ENCODE assay signal across 9 cellular contexts in genomic region chr4:184313710-184314659, GRCh38.
DNase-seq lines count a peak whose midpoint lies in the region; ATAC-seq, FAIRE-seq and TF ChIP-seq lines count a peak whose summit lies in the region.
"Had no signal": no experiment of that assay in that cellular context is flagged by ENCODE, and none has a peak within 500 bp of the region (broad histone marks: within the 10 kb centered on the region; RNA-seq: fewer than 3 reads in every experiment).

No MANE protein-coding gene starts in this region.

- ATAC-seq in GM19452 (IDR thresholded peaks at IDR 0.05; ENCODE audit: unreplicated experiment) (peak; percentile 80), HG03196 (IDR thresholded peaks at IDR 0.05; ENCODE audit: unreplicated experiment) (peak; percentile 65), K562 (no peak)
- ATAC-seq: HCT116 had no signal

- in situ Hi-C loops in K562 (cut with MboI), result no loop called here

- no peak overlapping the region for H3K9ac ChIP-seq in K562 (ENCODE audit: insufficient read depth in 1 of 2, low read depth in 2 of 2, low read length in 2 of 2)
- no peak overlapping the region for H3K9ac ChIP-seq in mesenchymal stem cell (ENCODE audit: low read length)

- DNase-seq in K562 (ENCODE audit: extremely low read depth in 1 of 4, low spot score in 3 of 4) (no peak), iPS-NIHi7 (ENCODE audit: extremely low spot score) (no peak), mesenchymal stem cell (no peak), EL (no peak), progenitor cell of endocrine pancreas (ENCODE audit: low spot score, unreplicated experiment) (no peak)

- H2AK5ac ChIP-seq in mesenchymal stem cell (ENCODE audit: low read length, severe bottlenecking), result no peak overlapping the region

- H4K20me1 ChIP-seq in K562 (replicated peaks; ENCODE audit: control insufficient read depth, insufficient read depth, low read length), result no peaks in the 10 kb centered on the region

- no peak for FAIRE-seq in K562 (lab: Jason Lieb, UNC)

- no peaks in the 10 kb centered on the region for H3K36me3 Mint-ChIP-seq in progenitor cell of endocrine pancreas (ENCODE audit: insufficient read depth)

- H3K4me1 Mint-ChIP-seq in progenitor cell of endocrine pancreas (ENCODE audit: low read depth), result peaks cover 3% of the 10 kb centered on the region

- H3K27ac ChIP-seq in K562 (ENCODE audit: extremely low read depth, low read depth, low read length), result no peak overlapping the region
- H3K27ac ChIP-seq in mesenchymal stem cell (ENCODE audit: low read length, poor library complexity, severe bottlenecking), result no peak overlapping the region

- H2AFZ ChIP-seq in K562 (ENCODE audit: low read depth, low read length) (no peak overlapping the region), mesenchymal stem cell (ENCODE audit: low read depth, low read length) (no peak overlapping the region)

- H3K9me3 ChIP-seq in K562 (replicated peaks; ENCODE audit: control insufficient read depth, insufficient read depth, low read depth, low read length) (no peaks in the 10 kb centered on the region), mesenchymal stem cell (ENCODE audit: control insufficient read depth, low read length) (no peaks in the 10 kb centered on the region)

- no peak overlapping the region for H2BK12ac ChIP-seq in mesenchymal stem cell (ENCODE audit: low read length in 2 of 2)

- H3K4me3 ChIP-seq in K562 (no peak overlapping the region), mesenchymal stem cell (ENCODE audit: insufficient read depth in 1 of 2, low read depth in 1 of 2, low read length in 2 of 2) (no peak overlapping the region)

- H3K9me1 ChIP-seq in K562 (ENCODE audit: control insufficient read depth, insufficient read depth, low read length), result no peaks in the 10 kb centered on the region

- no peak overlapping the region for H4K91ac ChIP-seq in mesenchymal stem cell (ENCODE audit: low read length)

- H4K8ac ChIP-seq in mesenchymal stem cell (ENCODE audit: low read length), result no peak overlapping the region

- CTCF ChIA-PET in K562 (lab: Yijun Ruan, JAX; ENCODE audit: low intra/inter-chr PET ratio), result no interaction called here

- BruUV-seq in K562 (replicated peaks; lab: Mats Ljungman, UMichigan), result no TSS peak

- H3K4me1 ChIP-seq in K562 (replicated peaks in 1 of 2; ENCODE audit: control insufficient read depth in 2 of 2, insufficient read depth in 2 of 2, low read length in 2 of 2), result peaks cover 0 to 4% of the 10 kb centered on the region in 2 experiments; a peak in 2 of 5 replicates
- peaks cover 7% of the 10 kb centered on the region for H3K4me1 ChIP-seq in mesenchymal stem cell (ENCODE audit: control insufficient read depth, insufficient read depth, low read depth, low read length)

- no peak overlapping the region for H2BK120ac ChIP-seq in mesenchymal stem cell (ENCODE audit: low read depth, low read length)

- no peak overlapping the region for H3K18ac ChIP-seq in mesenchymal stem cell (ENCODE audit: low read depth in 1 of 2, low read length in 2 of 2)

- H3K23ac ChIP-seq in mesenchymal stem cell (ENCODE audit: low read length in 2 of 2), result no peak overlapping the region

- no peak for TF ChIP-seq POLR2A in K562 (conservative IDR thresholded peaks at IDR 0.05)

- no peak overlapping the region for H2BK15ac ChIP-seq in mesenchymal stem cell (ENCODE audit: low read depth, poor library complexity, severe bottlenecking)

- H3K27me3 ChIP-seq in K562 (ENCODE audit: control insufficient read depth in 2 of 2, insufficient read depth in 2 of 2, low read length in 2 of 2) (no peaks in the 10 kb centered on the region), mesenchymal stem cell (ENCODE audit: control insufficient read depth in 1 of 2, insufficient read depth in 1 of 2, low read length in 2 of 2) (no peaks in the 10 kb centered on the region)

- H3K4me3 Mint-ChIP-seq in progenitor cell of endocrine pancreas (ENCODE audit: low read depth), result no peak overlapping the region

- POLR2A ChIA-PET in K562 (lab: Yijun Ruan, JAX), result no interaction called here

- intact Hi-C loops in K562 (cut with micrococcal nuclease), result no loop called here

- H3K79me2 ChIP-seq in K562 (ENCODE audit: control insufficient read depth, insufficient read depth, low read length), result no peaks in the 10 kb centered on the region

- TF ChIP-seq EP300 in K562 (IDR thresholded peaks at IDR 0.05; ENCODE audit: low read length), result no peak

- H3K79me1 ChIP-seq in mesenchymal stem cell (replicated peaks; ENCODE audit: low read length, poor library complexity, severe bottlenecking), result no peaks in the 10 kb centered on the region

- H3K4me2 ChIP-seq in K562 (ENCODE audit: insufficient read depth, low read length) (no peak overlapping the region), mesenchymal stem cell (ENCODE audit: low read length, poor library complexity, severe bottlenecking) (no peak overlapping the region)

- H2BK5ac ChIP-seq in mesenchymal stem cell (ENCODE audit: low read depth, low read length, poor library complexity, severe bottlenecking), result no peak overlapping the region

- TF ChIP-seq RAD21 in K562 (CRISPR knock-in tag; conservative IDR thresholded peaks at IDR 0.05 in 1 of 2, IDR thresholded peaks at IDR 0.05 in 1 of 2), result no peak

- peaks cover 4% of the 10 kb centered on the region for H3K9me3 Mint-ChIP-seq in progenitor cell of endocrine pancreas (ENCODE audit: low read depth)

- TF ChIP-seq CTCF in GM12873 (IDR thresholded peaks at IDR 0.05; ENCODE audit: insufficient read depth, low read depth, low read length, missing control alignments) (peak; percentile 1), K562 (IDR thresholded peaks at IDR 0.05 in 2 of 3, conservative IDR thresholded peaks at IDR 0.05 in 1 of 3; ENCODE audit: insufficient read depth in 2 of 3, low read depth in 1 of 3, low read length in 3 of 3) (no peak), progenitor cell of endocrine pancreas (IDR thresholded peaks at IDR 0.05; ENCODE audit: unreplicated experiment) (no peak)

- no peak overlapping the region for H3K27ac Mint-ChIP-seq in progenitor cell of endocrine pancreas

- no peak overlapping the region for H3K14ac ChIP-seq in mesenchymal stem cell (ENCODE audit: low read length in 2 of 2)

- 55% methylated on average over 16 of the region's 16 CpGs for WGBS in K562 (ENCODE audit: insufficient coverage, low coverage, missing lambda C conversion rate)
- WGBS in mesenchymal stem cell, result 93% methylated on average over 16 of the region's 16 CpGs

- H3K36me3 ChIP-seq in K562 (ENCODE audit: control insufficient read depth, insufficient read depth, low read length) (no peaks in the 10 kb centered on the region), mesenchymal stem cell (ENCODE audit: control insufficient read depth in 1 of 2, insufficient read depth in 2 of 2, low read depth in 1 of 2, low read length in 2 of 2) (no peaks in the 10 kb centered on the region)

- H3K27me3 Mint-ChIP-seq in progenitor cell of endocrine pancreas, result peaks cover 4% of the 10 kb centered on the region

- H3K4ac ChIP-seq in mesenchymal stem cell (ENCODE audit: low read depth in 1 of 2, low read length in 2 of 2), result no peak overlapping the region

TF ChIP-seq in K562, 482 proteins besides CTCF, POLR2A, EP300 and RAD21:
- peak; percentile 74; the same call in 1 of the 2 replicates for TF ChIP-seq PHF21A (IDR thresholded peaks at IDR 0.05; ENCODE audit: borderline replicate concordance, low read depth)
- no peak for TF ChIP-seq DPF2 (IDR thresholded peaks at IDR 0.05)
